ENCODE assay signal across 8 cellular contexts in genomic region chr17:42677921-42678781, GRCh38. TPM values are rescaled to one million over a fixed set of nuclear protein-coding genes. Genes with fewer than 3 reads are reported as not detected.
DNase-seq lines count a peak whose midpoint lies in the region; ATAC-seq and TF ChIP-seq lines count a peak whose summit lies in the region.

No MANE protein-coding gene starts in this region.

- H3K27ac ChIP-seq in PC-3 (ENCODE audit: low read length) = peak overlapping the region; percentile 89

- H3K4me3 ChIP-seq in PC-3 (ENCODE audit: low read length) = peak overlapping the region; percentile 63
- H3K4me3 ChIP-seq in mucosa of descending colon = peak overlapping the region; percentile 50

- H3K4me1 ChIP-seq in PC-3 (ENCODE audit: insufficient read depth, low read length) (peaks cover 44% of the 10 kb centered on the region), mucosa of descending colon (ENCODE audit: low read depth) (peaks cover 66% of the 10 kb centered on the region)

- H3K9me2 ChIP-seq in PC-3 (replicated peaks; ENCODE audit: low read length) = no peaks in the 10 kb centered on the region

- H3K4me3 Mint-ChIP-seq in activated T-cell treated with anti-CD3 and anti-CD28 coated beads, Interleukin-2, amount 50 U/mL, for 4 hours = peak overlapping the region; percentile 81

- CTCF ChIA-PET in PC-3 (lab: Charles Lee) = interaction anchor here (0.5 to 0.7 kb wide), 2 partner anchors 17 to 100 kb away, joined by 3 to 4 read pairs; partner anchors contain the start of gene PSMC3IP

- no peaks in the 10 kb centered on the region for H3K36me3 Mint-ChIP-seq in activated T-cell treated with anti-CD3 and anti-CD28 coated beads, Interleukin-2, amount 50 U/mL, for 4 hours (ENCODE audit: insufficient read depth)

- POLR2A ChIA-PET in PC-3 (lab: Charles Lee; ENCODE audit: unreplicated experiment) = interaction anchor here (1.0 kb wide), 1 partner anchor 12 kb away, joined by 3 read pairs; no protein-coding TSS in a partner anchor

- no peaks in the 10 kb centered on the region for H3K9me3 Mint-ChIP-seq in activated T-cell treated with anti-CD3 and anti-CD28 coated beads, Interleukin-2, amount 50 U/mL, for 4 hours

- H3K4me2 ChIP-seq in PC-3 (ENCODE audit: low read length) = peak overlapping the region; percentile 96

- BruUV-seq in PC-3 (replicated peaks; lab: Mats Ljungman, UMichigan) = TSS peak; percentile 96

- no peaks in the 10 kb centered on the region for H3K9me3 ChIP-seq in PC-3 (ENCODE audit: low read length)
- H3K9me3 ChIP-seq in mucosa of descending colon = no peaks in the 10 kb centered on the region

- no peak for TF ChIP-seq CTCF in PC-3 (conservative IDR thresholded peaks at IDR 0.05; ENCODE audit: low read depth, low read length)
- no peak for TF ChIP-seq CTCF in mucosa of descending colon (IDR thresholded peaks at IDR 0.05)

- peak overlapping the region; percentile 79 for H3K9ac ChIP-seq in PC-3 (ENCODE audit: low read length)

- H3K4me1 Mint-ChIP-seq in activated T-cell treated with anti-CD3 and anti-CD28 coated beads, Interleukin-2, amount 50 U/mL, for 4 hours (ENCODE audit: low read depth) = peaks cover 56% of the 10 kb centered on the region

- peaks cover 37% of the 10 kb centered on the region for H3K27me3 Mint-ChIP-seq in activated T-cell treated with anti-CD3 and anti-CD28 coated beads, Interleukin-2, amount 50 U/mL, for 4 hours (ENCODE audit: low read depth)

- no peaks in the 10 kb centered on the region for H3K36me3 ChIP-seq in PC-3 (ENCODE audit: low read depth, low read length)
- no peaks in the 10 kb centered on the region for H3K36me3 ChIP-seq in mucosa of descending colon (ENCODE audit: low read depth)

- H2AFZ ChIP-seq in PC-3 (ENCODE audit: low read length) = peak overlapping the region; percentile 68

- no peaks in the 10 kb centered on the region for H3K27me3 ChIP-seq in PC-3 (ENCODE audit: low read length)

- H4K20me1 ChIP-seq in PC-3 (ENCODE audit: low read length) = 0 out of 2 replicates have a peak, but pooled peaks cover 4% of the 10 kb centered on the region

- H3F3A ChIP-seq in PC-3 (ENCODE audit: low read length, unreplicated experiment) = peaks cover 6% of the 10 kb centered on the region

- H3K79me2 ChIP-seq in PC-3 (ENCODE audit: low read length) = peaks cover 26% of the 10 kb centered on the region

- DNase-seq in 8988T (peak; percentile 91), KG1 (lab: John Stamatoyannopoulos, UW) (peak; percentile 57), PC-3 (peak; percentile 80), erythroblast (lab: John Stamatoyannopoulos, UW) (peak; percentile 90), mucosa of descending colon (peak; percentile 89 to 93 (median 90))
- DNase-seq in activated T-cell treated with anti-CD3 and anti-CD28 coated beads, Interleukin-2, amount 50 U/mL, for 4 hours = peak; percentile 69
- DNase-seq in stimulated activated CD8-positive, alpha-beta memory T cell treated with anti-CD3 and anti-CD28 coated beads, Interleukin-4, amount 100 ng/mL, for 48 hours = peak; percentile 87

- peak; percentile 47 for TF ChIP-seq POLR2A in erythroblast (IDR thresholded peaks at IDR 0.05; ENCODE audit: low read length)

- intact Hi-C loops in PC-3 (cut with micrococcal nuclease) = loop anchor here (2.0 to 5.0 kb wide), 3 partner anchors 53 to 101 kb away; partner anchors contain the start of genes PSMC3IP, RETREG3 and TUBG1
- intact Hi-C loops in mucosa of descending colon (cut with DNase I, micrococcal nuclease) = loop anchor here in 1 of 2 donors (10.0 kb wide), 1 partner anchor 103 kb away; the partner anchor contains the start of gene PSMC3IP

- ATAC-seq in GM18517 (IDR thresholded peaks at IDR 0.05; ENCODE audit: unreplicated experiment) (peak; percentile 25), PC-3 (peak; percentile 16), mucosa of descending colon (peak; percentile 53)
- peak; percentile 20 to 38 for ATAC-seq in activated T-cell treated with anti-CD3 and anti-CD28 coated beads, Interleukin-2, amount 50 U/mL, for 4 hours

RNA-seq across cellular contexts. Expression of gene PLEKHH3, which starts 1.4 kb away (rescaled TPM):
- total RNA-seq in PC-3 (2014; rRNA removed) (20.1 and 27.8 TPM in 2 replicates), mucosa of descending colon (10 to 100 TPM in 2 of 3 donors, 1 to 10 TPM in 1; 4.3 to 27.5 (median 10.4) TPM)
- 1 to 10 TPM in 1 of 3 donors, under 1 TPM in 2; 0.56 to 1.2 (median 0.63) TPM for total RNA-seq in activated T-cell treated with anti-CD3 and anti-CD28 coated beads, Interleukin-2, amount 50 U/mL, for 4 hours

RNA-seq across cellular contexts. Expression of gene CCR10, which starts 3.5 kb away (rescaled TPM):
- 0.58 TPM in 1 of 2 replicates, not detected in the other for total RNA-seq in PC-3 (2014; rRNA removed)
- under 1 TPM; 0.25 to 0.43 (median 0.32) TPM for total RNA-seq in activated T-cell treated with anti-CD3 and anti-CD28 coated beads, Interleukin-2, amount 50 U/mL, for 4 hours
- 1 to 10 TPM in 2 of 3 donors, not detected in 1; 1.6 to 2.6 TPM for total RNA-seq in mucosa of descending colon

RNA-seq across cellular contexts. Expression of gene CNTNAP1, which starts 4.2 kb away (rescaled TPM):
- total RNA-seq in PC-3 (2014; rRNA removed) (4.6 and 6.6 TPM in 2 replicates), mucosa of descending colon (10 to 100 TPM in 1 of 3 donors, 1 to 10 TPM in 2; 1.4 to 37.4 (median 7.1) TPM)
- 1 to 10 TPM in 1 of 3 donors, under 1 TPM in 2; 0.73 to 1.3 (median 0.79) TPM for total RNA-seq in activated T-cell treated with anti-CD3 and anti-CD28 coated beads, Interleukin-2, amount 50 U/mL, for 4 hours

RNA-seq across cellular contexts. Expression of gene TUBG2, which starts 19.1 kb away (rescaled TPM):
- total RNA-seq in PC-3 (2014; rRNA removed) = 6.0 and 7.1 TPM in 2 replicates
- total RNA-seq in activated T-cell treated with anti-CD3 and anti-CD28 coated beads, Interleukin-2, amount 50 U/mL, for 4 hours = 1 to 10 TPM; 5.6 to 7.1 (median 5.9) TPM
- 10 to 100 TPM in 1 of 3 donors, 1 to 10 TPM in 2; 1.8 to 24.9 (median 6.1) TPM for total RNA-seq in mucosa of descending colon

Comparison
In these comparisons a context has a peak if more than half of its experiments do, and no peak if none do; other contexts are left out.
1. Peak in every context shown above with its lines: DNase-seq, ATAC-seq, H3K4me3 ChIP-seq and H3K27ac ChIP-seq.